ENCODE assay signal across 9 cellular contexts in genomic region chr4:155025762-155026457, GRCh38.
DNase-seq lines count a peak whose midpoint lies in the region; ATAC-seq, FAIRE-seq and TF ChIP-seq lines count a peak whose summit lies in the region.
"Had no signal": no experiment of that assay in that cellular context is flagged by ENCODE, and none has a peak within 500 bp of the region (broad histone marks: within the 10 kb centered on the region; RNA-seq: fewer than 3 reads in every experiment).

No MANE protein-coding gene starts in this region.

- POLR2A ChIA-PET in CD4-positive, alpha-beta memory T cell (lab: Charles Lee; ENCODE audit: partially characterized antibody) = no interaction called here

- no peaks in the 10 kb centered on the region for H3K4me1 Mint-ChIP-seq in nephron
- peaks cover 0 to 4% (median 0%) of the 10 kb centered on the region in 4 donors for H3K4me1 Mint-ChIP-seq in CD4-positive, alpha-beta memory T cell

- in situ Hi-C loops in G401 (cut with HindIII; ENCODE audit: low sequenced_read_pairs) = no loop called here

- no peaks in the 10 kb centered on the region for H3K36me3 Mint-ChIP-seq in nephron (ENCODE audit: low read depth)
- H3K36me3 Mint-ChIP-seq in CD4-positive, alpha-beta memory T cell = no peaks in the 10 kb centered on the region

- no peak for FAIRE-seq in HTR-8/SVneo (lab: Jason Lieb, UNC)

- H3K9me3 ChIP-seq in colonic mucosa = no peaks in the 10 kb centered on the region
- H3K9me3 ChIP-seq in CD4-positive, alpha-beta memory T cell (ENCODE audit: control insufficient read depth in 1 of 2, low read length in 2 of 2) = no peaks in the 10 kb centered on the region

- no peaks in the 10 kb centered on the region for H3K4me1 ChIP-seq in colonic mucosa
- H3K4me1 ChIP-seq in CD4-positive, alpha-beta memory T cell (ENCODE audit: insufficient read depth, low read length) = no peaks in the 10 kb centered on the region

- intact Hi-C loops in colonic mucosa (cut with DNase I) = loop anchor here (5.0 to 10.0 kb wide), 2 partner anchors 141 to 339 kb away; no protein-coding TSS in a partner anchor
- intact Hi-C loops in CD4-positive, alpha-beta memory T cell (cut with micrococcal nuclease) = no loop called here

- no peak overlapping the region for H3K27ac Mint-ChIP-seq in nephron
- H3K27ac Mint-ChIP-seq in CD4-positive, alpha-beta memory T cell = no peak overlapping the region
- H3K27ac Mint-ChIP-seq: T-helper 1 cell treated with Interleukin-12 subunit alpha and Interleukin-12 subunit beta and Interleukin-4 antibody, amounts not matched to agents 30 μg/mL and 1 μg/mL, for 36 hours had no signal

- TF ChIP-seq RAD21 in Ishikawa (IDR thresholded peaks at IDR 0.05; ENCODE audit: low read depth) = peak; percentile 29; the same call in 1 of the 2 replicates

- H3K27ac ChIP-seq in colonic mucosa = no peak overlapping the region
- no peak overlapping the region for H3K27ac ChIP-seq in CD4-positive, alpha-beta memory T cell (ENCODE audit: low read depth, low read length)

- H3K9me3 Mint-ChIP-seq in nephron = no peaks in the 10 kb centered on the region
- peaks cover 0 to 2% (median 0%) of the 10 kb centered on the region in 8 donors for H3K9me3 Mint-ChIP-seq in CD4-positive, alpha-beta memory T cell

- no peak for TF ChIP-seq EP300 in Ishikawa (IDR thresholded peaks at IDR 0.05; ENCODE audit: borderline replicate concordance)

- H3K36me3 ChIP-seq in colonic mucosa = no peaks in the 10 kb centered on the region
- H3K36me3 ChIP-seq in CD4-positive, alpha-beta memory T cell (ENCODE audit: insufficient read depth, low read length) = no peaks in the 10 kb centered on the region

- TF ChIP-seq CTCF in colonic mucosa (IDR thresholded peaks at IDR 0.05) (peak; percentile 49), nephron (IDR thresholded peaks at IDR 0.05; ENCODE audit: unreplicated experiment in 3 of 3) (peak; percentile 29 to 61 (median 46))

- ATAC-seq in GM21381 (IDR thresholded peaks at IDR 0.05; ENCODE audit: unreplicated experiment) = peak; percentile 73

- H3K27me3 Mint-ChIP-seq in nephron (ENCODE audit: low read depth) = no peaks in the 10 kb centered on the region
- H3K27me3 Mint-ChIP-seq in CD4-positive, alpha-beta memory T cell = peaks cover 0 to 4% of the 10 kb centered on the region in 2 donors

- CTCF ChIA-PET in CD4-positive, alpha-beta memory T cell (lab: Charles Lee; ENCODE audit: partially characterized antibody) = no interaction called here

- H3K9ac ChIP-seq in colonic mucosa (ENCODE audit: low read depth in 2 of 2, low read length in 2 of 2) = no peak overlapping the region

- no peaks in the 10 kb centered on the region for H3K27me3 ChIP-seq in colonic mucosa
- no peaks in the 10 kb centered on the region for H3K27me3 ChIP-seq in CD4-positive, alpha-beta memory T cell (ENCODE audit: insufficient read depth, low read length)

- no peak overlapping the region for H3K4me3 Mint-ChIP-seq in nephron
- H3K4me3 Mint-ChIP-seq in CD4-positive, alpha-beta memory T cell = no peak overlapping the region
- H3K4me3 Mint-ChIP-seq: T-helper 1 cell treated with Interleukin-12 subunit alpha and Interleukin-12 subunit beta and Interleukin-4 antibody, amounts not matched to agents 30 μg/mL and 1 μg/mL, for 36 hours had no signal

- DNase-seq in G401 (ENCODE audit: low spot score) (peak; percentile 47), colonic mucosa (peak; percentile 66), HTR-8/SVneo (ENCODE audit: insufficient read length, low spot score) (no peak)
- DNase-seq in stimulated activated naive CD4-positive, alpha-beta T cell treated with Interleukin-2 at 50 U/mL for 16 hours (lab: John Stamatoyannopoulos, UW) = no peak
- DNase-seq in CD4-positive, alpha-beta memory T cell = no peak

- H3K4me3 ChIP-seq in colonic mucosa = no peak overlapping the region
- H3K4me3 ChIP-seq in CD4-positive, alpha-beta memory T cell (ENCODE audit: low read length in 2 of 2) = no peak overlapping the region

TF ChIP-seq in Ishikawa, 13 proteins besides CTCF, POLR2A, EP300 and RAD21:
- no peak for TF ChIP-seq CREB1 (IDR thresholded peaks at IDR 0.05; ENCODE audit: low read depth)

Comparison
In these comparisons a context has a peak if more than half of its experiments do, and no peak if none do; other contexts are left out.
1. DNase-seq: peak in G401 (single experiment) and colonic mucosa (single experiment); none in HTR-8/SVneo (single experiment), stimulated activated naive CD4-positive, alpha-beta T cell treated with Interleukin-2 at 50 U/mL for 16 hours (single experiment) and CD4-positive, alpha-beta memory T cell (0 of 5).